In the genomic region with DNA sequence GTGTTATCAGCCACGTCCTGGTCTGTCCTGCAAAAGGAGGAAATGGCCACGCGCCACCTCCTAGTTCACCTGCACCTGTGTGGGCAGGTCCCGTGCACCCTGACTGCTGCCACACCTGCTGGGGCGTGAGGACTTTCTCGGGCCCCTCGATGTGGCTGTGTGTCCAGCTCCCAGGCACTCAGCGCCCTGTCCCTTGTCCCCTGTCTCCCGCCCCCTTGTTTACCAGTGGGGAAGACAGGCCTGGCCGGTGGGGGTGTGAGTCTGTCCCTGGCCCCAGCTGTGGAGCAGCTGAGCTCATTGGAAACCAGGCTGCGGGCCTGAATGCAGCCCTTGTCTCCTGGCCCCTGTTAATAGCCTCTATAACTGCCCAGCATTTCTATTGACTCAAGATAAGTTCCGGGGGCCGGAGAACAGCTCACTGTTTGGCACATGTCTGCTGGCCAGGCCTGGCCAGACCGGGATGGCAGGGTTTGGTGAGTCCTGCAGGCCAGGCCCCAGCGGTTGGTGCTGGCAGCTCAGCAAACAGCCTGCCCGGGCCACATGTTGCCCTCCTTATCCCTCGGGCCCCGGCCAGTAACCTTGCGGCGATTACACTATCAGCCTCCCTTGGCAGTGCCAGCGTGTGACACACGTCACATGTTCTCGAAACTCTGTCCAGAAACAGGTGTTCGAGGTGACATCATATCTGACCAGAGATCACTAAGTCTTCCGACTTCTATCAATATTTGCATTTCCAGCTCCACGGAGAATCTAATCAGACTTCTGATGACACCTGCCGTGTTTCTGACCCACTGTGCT, we compare ENCODE assay signal across 1 cellular context.
A peak's percentile ranks its signal among the peaks of the same experiment; 100 is the strongest.
TF ChIP-seq lines count a peak whose summit lies in the region.

No MANE protein-coding gene starts in this region.

TF ChIP-seq in HepG2, 621 proteins besides CTCF, POLR2A, EP300 and RAD21 (continued from another document and continues in another):
- TF ChIP-seq, protein P1, sequence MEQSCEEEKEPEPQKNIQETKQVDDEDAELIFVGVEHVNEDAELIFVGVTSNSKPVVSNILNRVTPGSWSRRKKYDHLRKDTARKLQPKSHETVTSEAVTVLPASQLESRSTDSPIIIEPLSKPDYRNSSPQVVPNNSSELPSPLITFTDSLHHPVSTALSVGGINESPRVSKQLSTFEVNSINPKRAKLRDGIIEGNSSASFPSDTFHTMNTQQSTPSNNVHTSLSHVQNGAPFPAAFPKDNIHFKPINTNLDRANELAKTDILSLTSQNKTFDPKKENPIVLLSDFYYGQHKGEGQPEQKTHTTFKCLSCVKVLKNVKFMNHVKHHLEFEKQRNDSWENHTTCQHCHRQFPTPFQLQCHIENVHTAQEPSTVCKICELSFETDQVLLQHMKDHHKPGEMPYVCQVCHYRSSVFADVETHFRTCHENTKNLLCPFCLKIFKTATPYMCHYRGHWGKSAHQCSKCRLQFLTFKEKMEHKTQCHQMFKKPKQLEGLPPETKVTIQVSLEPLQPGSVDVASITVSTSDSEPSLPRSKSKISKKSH (CRISPR knock-in tag; IDR thresholded peaks at IDR 0.05; ENCODE audit: borderline replicate concordance), result no peak
- TF ChIP-seq SETDB1 (CRISPR knock-in tag; IDR thresholded peaks at IDR 0.05; ENCODE audit: borderline replicate concordance) (no peak), SATB2 (CRISPR knock-in tag; IDR thresholded peaks at IDR 0.05) (no peak), FOXM1 (CRISPR knock-in tag; IDR thresholded peaks at IDR 0.05) (no peak), YY1 (IDR thresholded peaks at IDR 0.05; ENCODE audit: insufficient read depth, insufficient replicate concordance, low read depth, low read length) (no peak), ZNF598 (CRISPR knock-in tag; IDR thresholded peaks at IDR 0.05; ENCODE audit: borderline replicate concordance) (no peak), TCF12 (IDR thresholded peaks at IDR 0.05) (no peak), TCF12 (CRISPR knock-in tag; IDR thresholded peaks at IDR 0.05) (no peak; the same call in 1 of the 2 replicates), MAZ (IDR thresholded peaks at IDR 0.05; ENCODE audit: borderline replicate concordance, low read depth, low read length) (no peak), MAZ (CRISPR knock-in tag; IDR thresholded peaks at IDR 0.05; ENCODE audit: low read depth) (no peak), ZNF607 (CRISPR knock-in tag; IDR thresholded peaks at IDR 0.05; ENCODE audit: borderline replicate concordance) (no peak), PITX1 (CRISPR knock-in tag; IDR thresholded peaks at IDR 0.05) (no peak), SNAPC2 (CRISPR knock-in tag; IDR thresholded peaks at IDR 0.05) (no peak), RBM39 (IDR thresholded peaks at IDR 0.05; ENCODE audit: low read depth, low read length, poor library complexity, severe bottlenecking) (no peak), ZBTB7A (CRISPR knock-in tag; IDR thresholded peaks at IDR 0.05) (no peak), GFI1 (CRISPR knock-in tag; IDR thresholded peaks at IDR 0.05; ENCODE audit: borderline replicate concordance) (no peak), ZNF510 (CRISPR knock-in tag; IDR thresholded peaks at IDR 0.05; ENCODE audit: low read depth) (no peak)
- TF ChIP-seq, protein P2, sequence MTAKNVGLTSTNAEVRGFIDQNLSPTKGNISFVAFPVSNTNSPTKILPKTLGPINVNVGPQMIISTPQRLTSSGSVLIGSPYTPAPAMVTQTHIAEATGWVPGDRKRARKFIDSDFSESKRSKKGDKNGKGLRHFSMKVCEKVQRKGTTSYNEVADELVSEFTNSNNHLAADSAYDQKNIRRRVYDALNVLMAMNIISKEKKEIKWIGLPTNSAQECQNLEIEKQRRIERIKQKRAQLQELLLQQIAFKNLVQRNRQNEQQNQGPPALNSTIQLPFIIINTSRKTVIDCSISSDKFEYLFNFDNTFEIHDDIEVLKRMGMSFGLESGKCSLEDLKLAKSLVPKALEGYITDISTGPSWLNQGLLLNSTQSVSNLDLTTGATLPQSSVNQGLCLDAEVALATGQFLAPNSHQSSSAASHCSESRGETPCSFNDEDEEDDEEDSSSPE (CRISPR knock-in tag; IDR thresholded peaks at IDR 0.05), result no peak
- TF ChIP-seq, protein P3, sequence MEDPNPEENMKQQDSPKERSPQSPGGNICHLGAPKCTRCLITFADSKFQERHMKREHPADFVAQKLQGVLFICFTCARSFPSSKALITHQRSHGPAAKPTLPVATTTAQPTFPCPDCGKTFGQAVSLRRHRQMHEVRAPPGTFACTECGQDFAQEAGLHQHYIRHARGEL (CRISPR knock-in tag; IDR thresholded peaks at IDR 0.05), result no peak
- TF ChIP-seq, protein P4, sequence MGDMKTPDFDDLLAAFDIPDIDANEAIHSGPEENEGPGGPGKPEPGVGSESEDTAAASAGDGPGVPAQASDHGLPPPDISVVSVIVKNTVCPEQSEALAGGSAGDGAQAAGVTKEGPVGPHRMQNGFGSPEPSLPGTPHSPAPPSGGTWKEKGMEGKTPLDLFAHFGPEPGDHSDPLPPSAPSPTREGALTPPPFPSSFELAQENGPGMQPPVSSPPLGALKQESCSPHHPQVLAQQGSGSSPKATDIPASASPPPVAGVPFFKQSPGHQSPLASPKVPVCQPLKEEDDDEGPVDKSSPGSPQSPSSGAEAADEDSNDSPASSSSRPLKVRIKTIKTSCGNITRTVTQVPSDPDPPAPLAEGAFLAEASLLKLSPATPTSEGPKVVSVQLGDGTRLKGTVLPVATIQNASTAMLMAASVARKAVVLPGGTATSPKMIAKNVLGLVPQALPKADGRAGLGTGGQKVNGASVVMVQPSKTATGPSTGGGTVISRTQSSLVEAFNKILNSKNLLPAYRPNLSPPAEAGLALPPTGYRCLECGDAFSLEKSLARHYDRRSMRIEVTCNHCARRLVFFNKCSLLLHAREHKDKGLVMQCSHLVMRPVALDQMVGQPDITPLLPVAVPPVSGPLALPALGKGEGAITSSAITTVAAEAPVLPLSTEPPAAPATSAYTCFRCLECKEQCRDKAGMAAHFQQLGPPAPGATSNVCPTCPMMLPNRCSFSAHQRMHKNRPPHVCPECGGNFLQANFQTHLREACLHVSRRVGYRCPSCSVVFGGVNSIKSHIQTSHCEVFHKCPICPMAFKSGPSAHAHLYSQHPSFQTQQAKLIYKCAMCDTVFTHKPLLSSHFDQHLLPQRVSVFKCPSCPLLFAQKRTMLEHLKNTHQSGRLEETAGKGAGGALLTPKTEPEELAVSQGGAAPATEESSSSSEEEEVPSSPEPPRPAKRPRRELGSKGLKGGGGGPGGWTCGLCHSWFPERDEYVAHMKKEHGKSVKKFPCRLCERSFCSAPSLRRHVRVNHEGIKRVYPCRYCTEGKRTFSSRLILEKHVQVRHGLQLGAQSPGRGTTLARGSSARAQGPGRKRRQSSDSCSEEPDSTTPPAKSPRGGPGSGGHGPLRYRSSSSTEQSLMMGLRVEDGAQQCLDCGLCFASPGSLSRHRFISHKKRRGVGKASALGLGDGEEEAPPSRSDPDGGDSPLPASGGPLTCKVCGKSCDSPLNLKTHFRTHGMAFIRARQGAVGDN (CRISPR knock-in tag; IDR thresholded peaks at IDR 0.05), result peak; percentile 92
- TF ChIP-seq, protein P5, sequence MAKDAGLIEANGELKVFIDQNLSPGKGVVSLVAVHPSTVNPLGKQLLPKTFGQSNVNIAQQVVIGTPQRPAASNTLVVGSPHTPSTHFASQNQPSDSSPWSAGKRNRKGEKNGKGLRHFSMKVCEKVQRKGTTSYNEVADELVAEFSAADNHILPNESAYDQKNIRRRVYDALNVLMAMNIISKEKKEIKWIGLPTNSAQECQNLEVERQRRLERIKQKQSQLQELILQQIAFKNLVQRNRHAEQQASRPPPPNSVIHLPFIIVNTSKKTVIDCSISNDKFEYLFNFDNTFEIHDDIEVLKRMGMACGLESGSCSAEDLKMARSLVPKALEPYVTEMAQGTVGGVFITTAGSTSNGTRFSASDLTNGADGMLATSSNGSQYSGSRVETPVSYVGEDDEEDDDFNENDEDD (CRISPR knock-in tag; IDR thresholded peaks at IDR 0.05; ENCODE audit: borderline replicate concordance), result no peak
- TF ChIP-seq, protein P6, sequence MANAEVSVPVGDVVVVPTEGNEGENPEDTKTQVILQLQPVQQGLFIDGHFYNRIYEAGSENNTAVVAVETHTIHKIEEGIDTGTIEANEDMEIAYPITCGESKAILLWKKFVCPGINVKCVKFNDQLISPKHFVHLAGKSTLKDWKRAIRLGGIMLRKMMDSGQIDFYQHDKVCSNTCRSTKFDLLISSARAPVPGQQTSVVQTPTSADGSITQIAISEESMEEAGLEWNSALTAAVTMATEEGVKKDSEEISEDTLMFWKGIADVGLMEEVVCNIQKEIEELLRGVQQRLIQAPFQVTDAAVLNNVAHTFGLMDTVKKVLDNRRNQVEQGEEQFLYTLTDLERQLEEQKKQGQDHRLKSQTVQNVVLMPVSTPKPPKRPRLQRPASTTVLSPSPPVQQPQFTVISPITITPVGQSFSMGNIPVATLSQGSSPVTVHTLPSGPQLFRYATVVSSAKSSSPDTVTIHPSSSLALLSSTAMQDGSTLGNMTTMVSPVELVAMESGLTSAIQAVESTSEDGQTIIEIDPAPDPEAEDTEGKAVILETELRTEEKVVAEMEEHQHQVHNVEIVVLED (CRISPR knock-in tag; IDR thresholded peaks at IDR 0.05; ENCODE audit: borderline replicate concordance), result 0 out of 2 replicates have a peak, but pooled peaks have one; percentile 24
- TF ChIP-seq, protein P7, sequence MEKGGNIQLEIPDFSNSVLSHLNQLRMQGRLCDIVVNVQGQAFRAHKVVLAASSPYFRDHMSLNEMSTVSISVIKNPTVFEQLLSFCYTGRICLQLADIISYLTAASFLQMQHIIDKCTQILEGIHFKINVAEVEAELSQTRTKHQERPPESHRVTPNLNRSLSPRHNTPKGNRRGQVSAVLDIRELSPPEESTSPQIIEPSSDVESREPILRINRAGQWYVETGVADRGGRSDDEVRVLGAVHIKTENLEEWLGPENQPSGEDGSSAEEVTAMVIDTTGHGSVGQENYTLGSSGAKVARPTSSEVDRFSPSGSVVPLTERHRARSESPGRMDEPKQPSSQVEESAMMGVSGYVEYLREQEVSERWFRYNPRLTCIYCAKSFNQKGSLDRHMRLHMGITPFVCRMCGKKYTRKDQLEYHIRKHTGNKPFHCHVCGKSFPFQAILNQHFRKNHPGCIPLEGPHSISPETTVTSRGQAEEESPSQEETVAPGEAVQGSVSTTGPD (CRISPR knock-in tag; IDR thresholded peaks at IDR 0.05), result peak; percentile 98
- TF ChIP-seq, protein P8, sequence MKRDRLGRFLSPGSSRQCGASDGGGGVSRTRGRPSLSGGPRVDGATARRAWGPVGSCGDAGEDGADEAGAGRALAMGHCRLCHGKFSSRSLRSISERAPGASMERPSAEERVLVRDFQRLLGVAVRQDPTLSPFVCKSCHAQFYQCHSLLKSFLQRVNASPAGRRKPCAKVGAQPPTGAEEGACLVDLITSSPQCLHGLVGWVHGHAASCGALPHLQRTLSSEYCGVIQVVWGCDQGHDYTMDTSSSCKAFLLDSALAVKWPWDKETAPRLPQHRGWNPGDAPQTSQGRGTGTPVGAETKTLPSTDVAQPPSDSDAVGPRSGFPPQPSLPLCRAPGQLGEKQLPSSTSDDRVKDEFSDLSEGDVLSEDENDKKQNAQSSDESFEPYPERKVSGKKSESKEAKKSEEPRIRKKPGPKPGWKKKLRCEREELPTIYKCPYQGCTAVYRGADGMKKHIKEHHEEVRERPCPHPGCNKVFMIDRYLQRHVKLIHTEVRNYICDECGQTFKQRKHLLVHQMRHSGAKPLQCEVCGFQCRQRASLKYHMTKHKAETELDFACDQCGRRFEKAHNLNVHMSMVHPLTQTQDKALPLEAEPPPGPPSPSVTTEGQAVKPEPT (CRISPR knock-in tag; IDR thresholded peaks at IDR 0.05; ENCODE audit: low read depth), result no peak
- TF ChIP-seq, protein P9, sequence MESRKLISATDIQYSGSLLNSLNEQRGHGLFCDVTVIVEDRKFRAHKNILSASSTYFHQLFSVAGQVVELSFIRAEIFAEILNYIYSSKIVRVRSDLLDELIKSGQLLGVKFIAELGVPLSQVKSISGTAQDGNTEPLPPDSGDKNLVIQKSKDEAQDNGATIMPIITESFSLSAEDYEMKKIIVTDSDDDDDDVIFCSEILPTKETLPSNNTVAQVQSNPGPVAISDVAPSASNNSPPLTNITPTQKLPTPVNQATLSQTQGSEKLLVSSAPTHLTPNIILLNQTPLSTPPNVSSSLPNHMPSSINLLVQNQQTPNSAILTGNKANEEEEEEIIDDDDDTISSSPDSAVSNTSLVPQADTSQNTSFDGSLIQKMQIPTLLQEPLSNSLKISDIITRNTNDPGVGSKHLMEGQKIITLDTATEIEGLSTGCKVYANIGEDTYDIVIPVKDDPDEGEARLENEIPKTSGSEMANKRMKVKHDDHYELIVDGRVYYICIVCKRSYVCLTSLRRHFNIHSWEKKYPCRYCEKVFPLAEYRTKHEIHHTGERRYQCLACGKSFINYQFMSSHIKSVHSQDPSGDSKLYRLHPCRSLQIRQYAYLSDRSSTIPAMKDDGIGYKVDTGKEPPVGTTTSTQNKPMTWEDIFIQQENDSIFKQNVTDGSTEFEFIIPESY (CRISPR knock-in tag; IDR thresholded peaks at IDR 0.05), result peak; percentile 9; the same call in 1 of the 2 replicates
- TF ChIP-seq, protein P10, sequence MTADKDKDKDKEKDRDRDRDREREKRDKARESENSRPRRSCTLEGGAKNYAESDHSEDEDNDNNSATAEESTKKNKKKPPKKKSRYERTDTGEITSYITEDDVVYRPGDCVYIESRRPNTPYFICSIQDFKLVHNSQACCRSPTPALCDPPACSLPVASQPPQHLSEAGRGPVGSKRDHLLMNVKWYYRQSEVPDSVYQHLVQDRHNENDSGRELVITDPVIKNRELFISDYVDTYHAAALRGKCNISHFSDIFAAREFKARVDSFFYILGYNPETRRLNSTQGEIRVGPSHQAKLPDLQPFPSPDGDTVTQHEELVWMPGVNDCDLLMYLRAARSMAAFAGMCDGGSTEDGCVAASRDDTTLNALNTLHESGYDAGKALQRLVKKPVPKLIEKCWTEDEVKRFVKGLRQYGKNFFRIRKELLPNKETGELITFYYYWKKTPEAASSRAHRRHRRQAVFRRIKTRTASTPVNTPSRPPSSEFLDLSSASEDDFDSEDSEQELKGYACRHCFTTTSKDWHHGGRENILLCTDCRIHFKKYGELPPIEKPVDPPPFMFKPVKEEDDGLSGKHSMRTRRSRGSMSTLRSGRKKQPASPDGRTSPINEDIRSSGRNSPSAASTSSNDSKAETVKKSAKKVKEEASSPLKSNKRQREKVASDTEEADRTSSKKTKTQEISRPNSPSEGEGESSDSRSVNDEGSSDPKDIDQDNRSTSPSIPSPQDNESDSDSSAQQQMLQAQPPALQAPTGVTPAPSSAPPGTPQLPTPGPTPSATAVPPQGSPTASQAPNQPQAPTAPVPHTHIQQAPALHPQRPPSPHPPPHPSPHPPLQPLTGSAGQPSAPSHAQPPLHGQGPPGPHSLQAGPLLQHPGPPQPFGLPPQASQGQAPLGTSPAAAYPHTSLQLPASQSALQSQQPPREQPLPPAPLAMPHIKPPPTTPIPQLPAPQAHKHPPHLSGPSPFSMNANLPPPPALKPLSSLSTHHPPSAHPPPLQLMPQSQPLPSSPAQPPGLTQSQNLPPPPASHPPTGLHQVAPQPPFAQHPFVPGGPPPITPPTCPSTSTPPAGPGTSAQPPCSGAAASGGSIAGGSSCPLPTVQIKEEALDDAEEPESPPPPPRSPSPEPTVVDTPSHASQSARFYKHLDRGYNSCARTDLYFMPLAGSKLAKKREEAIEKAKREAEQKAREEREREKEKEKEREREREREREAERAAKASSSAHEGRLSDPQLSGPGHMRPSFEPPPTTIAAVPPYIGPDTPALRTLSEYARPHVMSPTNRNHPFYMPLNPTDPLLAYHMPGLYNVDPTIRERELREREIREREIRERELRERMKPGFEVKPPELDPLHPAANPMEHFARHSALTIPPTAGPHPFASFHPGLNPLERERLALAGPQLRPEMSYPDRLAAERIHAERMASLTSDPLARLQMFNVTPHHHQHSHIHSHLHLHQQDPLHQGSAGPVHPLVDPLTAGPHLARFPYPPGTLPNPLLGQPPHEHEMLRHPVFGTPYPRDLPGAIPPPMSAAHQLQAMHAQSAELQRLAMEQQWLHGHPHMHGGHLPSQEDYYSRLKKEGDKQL (CRISPR knock-in tag; IDR thresholded peaks at IDR 0.05; ENCODE audit: low read depth), result peak; percentile 60; the same call in 1 of the 2 replicates
